1 cellular context compared by ENCODE assay signal in genomic region chr12:108838194-108839010, GRCh38.
A peak's percentile ranks its signal among the peaks of the same experiment; 100 is the strongest.
TF ChIP-seq lines count a peak whose summit lies in the region.

No MANE protein-coding gene starts in this region.

TF ChIP-seq in K562, 482 proteins besides CTCF, POLR2A, EP300 and RAD21 (continued from another document and continues in another):
- TF ChIP-seq MGA (IDR thresholded peaks at IDR 0.05), result peak; percentile 94
- TF ChIP-seq MNT (conservative IDR thresholded peaks at IDR 0.05), result peak in 1 of 2 experiments; percentile 68; a peak in 2 of 4 replicates
- TF ChIP-seq, protein P1, sequence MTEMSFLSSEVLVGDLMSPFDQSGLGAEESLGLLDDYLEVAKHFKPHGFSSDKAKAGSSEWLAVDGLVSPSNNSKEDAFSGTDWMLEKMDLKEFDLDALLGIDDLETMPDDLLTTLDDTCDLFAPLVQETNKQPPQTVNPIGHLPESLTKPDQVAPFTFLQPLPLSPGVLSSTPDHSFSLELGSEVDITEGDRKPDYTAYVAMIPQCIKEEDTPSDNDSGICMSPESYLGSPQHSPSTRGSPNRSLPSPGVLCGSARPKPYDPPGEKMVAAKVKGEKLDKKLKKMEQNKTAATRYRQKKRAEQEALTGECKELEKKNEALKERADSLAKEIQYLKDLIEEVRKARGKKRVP (CRISPR knock-in tag; IDR thresholded peaks at IDR 0.05), result peak; percentile 45; the same call in 1 of the 2 replicates
- no peak for TF ChIP-seq ILK (tag; IDR thresholded peaks at IDR 0.05; ENCODE audit: borderline replicate concordance, low read depth)
- peak; percentile 53 for TF ChIP-seq RBFOX2 (IDR thresholded peaks at IDR 0.05; ENCODE audit: low read depth, low read length)
- TF ChIP-seq ZNF584 (CRISPR knock-in tag; IDR thresholded peaks at IDR 0.05; ENCODE audit: low read depth), result peak; percentile 98
- TF ChIP-seq RUNX1 (IDR thresholded peaks at IDR 0.05; ENCODE audit: low read depth), result peak; percentile 55; the same call in 1 of the 2 replicates
- TF ChIP-seq NFIC (IDR thresholded peaks at IDR 0.05), result peak; percentile 25; the same call in 1 of the 2 replicates
- TF ChIP-seq PRDM10 (IDR thresholded peaks at IDR 0.05; ENCODE audit: partially characterized antibody), result no peak
- 0 out of 2 replicates have a peak, but pooled peaks have one; percentile 73 for TF ChIP-seq CBX5 (IDR thresholded peaks at IDR 0.05; ENCODE audit: borderline replicate concordance, low read depth)
- no peak for TF ChIP-seq MCM3 (IDR thresholded peaks at IDR 0.05)
- TF ChIP-seq ZC3H4 (CRISPR knock-in tag; IDR thresholded peaks at IDR 0.05; ENCODE audit: borderline replicate concordance), result no peak
- TF ChIP-seq, protein P2, sequence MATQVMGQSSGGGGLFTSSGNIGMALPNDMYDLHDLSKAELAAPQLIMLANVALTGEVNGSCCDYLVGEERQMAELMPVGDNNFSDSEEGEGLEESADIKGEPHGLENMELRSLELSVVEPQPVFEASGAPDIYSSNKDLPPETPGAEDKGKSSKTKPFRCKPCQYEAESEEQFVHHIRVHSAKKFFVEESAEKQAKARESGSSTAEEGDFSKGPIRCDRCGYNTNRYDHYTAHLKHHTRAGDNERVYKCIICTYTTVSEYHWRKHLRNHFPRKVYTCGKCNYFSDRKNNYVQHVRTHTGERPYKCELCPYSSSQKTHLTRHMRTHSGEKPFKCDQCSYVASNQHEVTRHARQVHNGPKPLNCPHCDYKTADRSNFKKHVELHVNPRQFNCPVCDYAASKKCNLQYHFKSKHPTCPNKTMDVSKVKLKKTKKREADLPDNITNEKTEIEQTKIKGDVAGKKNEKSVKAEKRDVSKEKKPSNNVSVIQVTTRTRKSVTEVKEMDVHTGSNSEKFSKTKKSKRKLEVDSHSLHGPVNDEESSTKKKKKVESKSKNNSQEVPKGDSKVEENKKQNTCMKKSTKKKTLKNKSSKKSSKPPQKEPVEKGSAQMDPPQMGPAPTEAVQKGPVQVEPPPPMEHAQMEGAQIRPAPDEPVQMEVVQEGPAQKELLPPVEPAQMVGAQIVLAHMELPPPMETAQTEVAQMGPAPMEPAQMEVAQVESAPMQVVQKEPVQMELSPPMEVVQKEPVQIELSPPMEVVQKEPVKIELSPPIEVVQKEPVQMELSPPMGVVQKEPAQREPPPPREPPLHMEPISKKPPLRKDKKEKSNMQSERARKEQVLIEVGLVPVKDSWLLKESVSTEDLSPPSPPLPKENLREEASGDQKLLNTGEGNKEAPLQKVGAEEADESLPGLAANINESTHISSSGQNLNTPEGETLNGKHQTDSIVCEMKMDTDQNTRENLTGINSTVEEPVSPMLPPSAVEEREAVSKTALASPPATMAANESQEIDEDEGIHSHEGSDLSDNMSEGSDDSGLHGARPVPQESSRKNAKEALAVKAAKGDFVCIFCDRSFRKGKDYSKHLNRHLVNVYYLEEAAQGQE (CRISPR knock-in tag; IDR thresholded peaks at IDR 0.05; ENCODE audit: low read depth), result 0 out of 2 replicates have a peak, but pooled peaks have one; percentile 21
- TF ChIP-seq SMARCA4 (IDR thresholded peaks at IDR 0.05), result peak; percentile 85
- TF ChIP-seq, protein P3, sequence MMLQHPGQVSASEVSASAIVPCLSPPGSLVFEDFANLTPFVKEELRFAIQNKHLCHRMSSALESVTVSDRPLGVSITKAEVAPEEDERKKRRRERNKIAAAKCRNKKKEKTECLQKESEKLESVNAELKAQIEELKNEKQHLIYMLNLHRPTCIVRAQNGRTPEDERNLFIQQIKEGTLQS (IDR thresholded peaks at IDR 0.05), result peak; percentile 92
- TF ChIP-seq, protein P3 (CRISPR knock-in tag; conservative IDR thresholded peaks at IDR 0.05), result peak; percentile 45; the same call in 1 of the 2 replicates
- no peak for TF ChIP-seq ZNF3 (CRISPR knock-in tag; IDR thresholded peaks at IDR 0.05)
- TF ChIP-seq, protein P4, sequence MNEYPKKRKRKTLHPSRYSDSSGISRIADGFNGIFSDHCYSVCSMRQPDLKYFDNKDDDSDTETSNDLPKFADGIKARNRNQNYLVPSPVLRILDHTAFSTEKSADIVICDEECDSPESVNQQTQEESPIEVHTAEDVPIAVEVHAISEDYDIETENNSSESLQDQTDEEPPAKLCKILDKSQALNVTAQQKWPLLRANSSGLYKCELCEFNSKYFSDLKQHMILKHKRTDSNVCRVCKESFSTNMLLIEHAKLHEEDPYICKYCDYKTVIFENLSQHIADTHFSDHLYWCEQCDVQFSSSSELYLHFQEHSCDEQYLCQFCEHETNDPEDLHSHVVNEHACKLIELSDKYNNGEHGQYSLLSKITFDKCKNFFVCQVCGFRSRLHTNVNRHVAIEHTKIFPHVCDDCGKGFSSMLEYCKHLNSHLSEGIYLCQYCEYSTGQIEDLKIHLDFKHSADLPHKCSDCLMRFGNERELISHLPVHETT (CRISPR knock-in tag; conservative IDR thresholded peaks at IDR 0.05 in 1 of 2, IDR thresholded peaks at IDR 0.05 in 1 of 2), result peak in 1 of 2 experiments; percentile 37; a peak in 2 of 4 replicates
- TF ChIP-seq, protein P5, sequence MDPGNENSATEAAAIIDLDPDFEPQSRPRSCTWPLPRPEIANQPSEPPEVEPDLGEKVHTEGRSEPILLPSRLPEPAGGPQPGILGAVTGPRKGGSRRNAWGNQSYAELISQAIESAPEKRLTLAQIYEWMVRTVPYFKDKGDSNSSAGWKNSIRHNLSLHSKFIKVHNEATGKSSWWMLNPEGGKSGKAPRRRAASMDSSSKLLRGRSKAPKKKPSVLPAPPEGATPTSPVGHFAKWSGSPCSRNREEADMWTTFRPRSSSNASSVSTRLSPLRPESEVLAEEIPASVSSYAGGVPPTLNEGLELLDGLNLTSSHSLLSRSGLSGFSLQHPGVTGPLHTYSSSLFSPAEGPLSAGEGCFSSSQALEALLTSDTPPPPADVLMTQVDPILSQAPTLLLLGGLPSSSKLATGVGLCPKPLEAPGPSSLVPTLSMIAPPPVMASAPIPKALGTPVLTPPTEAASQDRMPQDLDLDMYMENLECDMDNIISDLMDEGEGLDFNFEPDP (CRISPR knock-in tag; IDR thresholded peaks at IDR 0.05), result 0 out of 2 replicates have a peak, but pooled peaks have one; percentile 32
- no peak for TF ChIP-seq DIDO1 (tag; IDR thresholded peaks at IDR 0.05; ENCODE audit: low read depth)
- TF ChIP-seq ZNF589 (CRISPR knock-in tag; IDR thresholded peaks at IDR 0.05; ENCODE audit: low read depth), result peak; percentile 99
- peak; percentile 87 for TF ChIP-seq JUN (IDR thresholded peaks at IDR 0.05; ENCODE audit: borderline replicate concordance, low read depth, low read length)
- peak; percentile 97; the same call in 1 of the 2 replicates for TF ChIP-seq JUN (CRISPR knock-in tag; IDR thresholded peaks at IDR 0.05; ENCODE audit: borderline replicate concordance)
- peak; percentile 93 for TF ChIP-seq MEF2D (tag; conservative IDR thresholded peaks at IDR 0.05; ENCODE audit: low read depth)
